Comparison of ENCODE assay signal across 2 cellular contexts in genomic region chr11:111860257-111860656, GRCh38.
TF ChIP-seq lines count a peak whose summit lies in the region.

No MANE protein-coding gene starts in this region.

TF ChIP-seq in liver, 16 proteins besides CTCF, POLR2A, EP300 and RAD21:
- peak; percentile 64 for TF ChIP-seq FOXA1 (IDR thresholded peaks at IDR 0.05)
- no peak for TF ChIP-seq ATF3 (IDR thresholded peaks at IDR 0.05)
- peak; percentile 98 to 99 for TF ChIP-seq RXRA (IDR thresholded peaks at IDR 0.05)
- TF ChIP-seq EGR1 (IDR thresholded peaks at IDR 0.05; ENCODE audit: low read depth in 2 of 2), result peak in 1 of 2 donors; percentile 13
- TF ChIP-seq SP1 (IDR thresholded peaks at IDR 0.05), result peak; percentile 76
- peak; percentile 51 to 75 for TF ChIP-seq HNF4A (conservative IDR thresholded peaks at IDR 0.05)
- no peak for TF ChIP-seq MAX (IDR thresholded peaks at IDR 0.05)
- no peak for TF ChIP-seq GABPA (IDR thresholded peaks at IDR 0.05 in 1 of 2, conservative IDR thresholded peaks at IDR 0.05 in 1 of 2)
- TF ChIP-seq YY1 (IDR thresholded peaks at IDR 0.05), result peak; percentile 70
- TF ChIP-seq REST (IDR thresholded peaks at IDR 0.05), result peak; percentile 49
- no peak for TF ChIP-seq TAF1 (conservative IDR thresholded peaks at IDR 0.05)
- TF ChIP-seq JUND (IDR thresholded peaks at IDR 0.05), result peak in 1 of 2 donors; percentile 67
- no peak for TF ChIP-seq HNF4G (IDR thresholded peaks at IDR 0.05)
- TF ChIP-seq FOXA2 (IDR thresholded peaks at IDR 0.05), result peak; percentile 36
- TF ChIP-seq NR2F2 (IDR thresholded peaks at IDR 0.05), result no peak
- peak; percentile 52 for TF ChIP-seq ZBTB33 (IDR thresholded peaks at IDR 0.05)

TF ChIP-seq in HepG2, 621 proteins besides CTCF, POLR2A, EP300 and RAD21:
- TF ChIP-seq ZNF609 (CRISPR knock-in tag; IDR thresholded peaks at IDR 0.05; ENCODE audit: borderline replicate concordance) (no peak), FOXA3 (CRISPR knock-in tag; IDR thresholded peaks at IDR 0.05) (no peak), ZNF335 (CRISPR knock-in tag; IDR thresholded peaks at IDR 0.05) (no peak)
